ENCODE assay signal across 22 cellular contexts in the genomic region with DNA sequence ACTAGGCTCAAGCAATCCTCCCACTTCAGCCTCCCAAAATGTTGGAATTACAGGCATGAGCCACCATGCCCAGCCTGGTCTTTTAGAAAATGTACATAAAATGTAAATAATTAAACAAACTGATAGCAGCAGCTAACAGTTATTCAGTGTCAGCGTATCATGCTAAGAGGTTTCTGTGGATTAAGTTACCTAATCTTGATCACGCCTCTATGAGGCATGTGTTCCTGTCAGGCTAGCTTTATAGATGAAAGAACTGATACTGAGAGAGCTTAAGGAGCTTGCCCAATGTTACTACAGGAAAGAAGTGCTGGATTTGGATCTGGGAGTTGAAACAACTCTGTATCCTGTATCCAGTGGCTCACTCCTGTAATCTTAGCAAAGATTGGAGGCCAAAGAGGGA. TPM values are rescaled to one million over a fixed set of nuclear protein-coding genes. Genes with fewer than 3 reads are reported as not detected.
"Had no signal": no experiment of that assay in that cellular context is flagged by ENCODE, and none has a peak within 500 bp of the region (broad histone marks: within the 10 kb centered on the region; RNA-seq: fewer than 3 reads in every experiment).

No MANE protein-coding gene starts in this region.

- H3K27me3 ChIP-seq: esophagus squamous epithelium, neutrophil, tibial artery, vagina had no signal

- DNase-seq: activated CD4-positive, alpha-beta T cell treated with anti-CD3 and anti-CD28 coated beads for 1 hour; activated CD4-positive, alpha-beta T cell treated with anti-CD3 and anti-CD28 coated beads, Interleukin-2, amount 50 U/mL, for 4 hours; activated CD8-positive, alpha-beta memory T cell treated with anti-CD3 and anti-CD28 coated beads, Interleukin-2, amount 10 ng/mL, durations not matched to agents 7 days and 5 days; activated naive CD4-positive, alpha-beta T cell treated with anti-CD3 and anti-CD28 coated beads, Interleukin-2, amount 50 U/mL, for 16 hours; activated T-cell treated with anti-CD3 and anti-CD28 coated beads, Interleukin-2, amount 50 U/mL, for 24 hours; esophagus squamous epithelium; foreskin fibroblast; glutamatergic neuron; left cardiac atrium; naive thymus-derived CD8-positive, alpha-beta T cell; retina; stimulated activated CD4-positive, alpha-beta T cell treated with anti-CD3 and anti-CD28 coated beads, Interleukin-15, amount 100 ng/mL, for 24 hours; stimulated activated CD4-positive, alpha-beta T cell treated with anti-CD3 and anti-CD28 coated beads, Interleukin-4, amount 100 ng/mL, for 1 hour; stimulated activated naive CD4-positive, alpha-beta T cell; T-helper 9 cell; tibial artery had no signal

- H3K27ac ChIP-seq: esophagus squamous epithelium, neutrophil, tibial artery, vagina had no signal

- H3K4me1 ChIP-seq: tibial artery, vagina had no signal

- H3K4me3 ChIP-seq: esophagus squamous epithelium, tibial artery, vagina had no signal

- ATAC-seq: activated CD8-positive, alpha-beta memory T cell treated with anti-CD3 and anti-CD28 coated beads, Interleukin-2, amount 10 ng/mL, durations not matched to agents 7 days and 5 days; left cardiac atrium; naive thymus-derived CD8-positive, alpha-beta T cell had no signal

- H3K9me3 ChIP-seq: esophagus squamous epithelium, neutrophil, tibial artery, vagina had no signal

- FAIRE-seq: endometrium had no signal

RNA-seq across cellular contexts. Expression of a gene that starts 45.2 kb away (rescaled TPM):
- total RNA-seq: activated CD8-positive, alpha-beta memory T cell treated with anti-CD3 and anti-CD28 coated beads, Interleukin-2, amount 10 ng/mL, durations not matched to agents 7 days and 5 days; cardiac septum; left cardiac atrium; naive thymus-derived CD8-positive, alpha-beta T cell; skeletal muscle tissue; subcutaneous adipose tissue; vagina had no signal
- polyA plus RNA-seq: naive thymus-derived CD8-positive, alpha-beta T cell had no signal
